ENCODE assay signal across 2 cellular contexts in the genomic region with DNA sequence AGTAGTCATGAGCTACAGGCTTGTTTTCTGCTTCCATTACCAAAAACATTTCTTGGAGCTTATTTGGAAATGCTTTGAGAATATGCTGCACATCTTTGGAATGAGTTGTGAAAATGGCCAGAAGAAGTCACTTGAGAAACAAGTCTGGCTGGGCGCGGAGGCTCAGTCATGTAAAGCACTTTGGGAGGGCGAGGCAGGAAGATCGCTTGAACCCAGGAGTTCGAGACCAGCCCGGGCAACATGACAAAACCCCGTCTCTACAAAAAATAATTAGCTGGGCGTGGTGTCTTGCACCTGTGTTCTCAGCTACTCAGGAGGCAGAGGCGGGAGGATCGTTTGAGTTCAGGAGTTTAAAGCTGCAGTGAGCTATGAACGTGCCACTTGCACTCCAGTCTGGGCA.
TF ChIP-seq lines count a peak whose summit lies in the region.

No MANE protein-coding gene starts in this region.

TF ChIP-seq in SK-N-SH, 30 proteins besides CTCF, POLR2A, EP300 and RAD21:
- TF ChIP-seq USF2 (IDR thresholded peaks at IDR 0.05; ENCODE audit: borderline replicate concordance, low read depth, low read length) (no peak), FOXM1 (IDR thresholded peaks at IDR 0.05; ENCODE audit: low read depth) (no peak), POLR2AphosphoS5 (IDR thresholded peaks at IDR 0.05; ENCODE audit: low read depth, low read length) (no peak; the same call in 1 of the 2 replicates), SMC3 (IDR thresholded peaks at IDR 0.05; ENCODE audit: low read depth, low read length) (no peak), IRF3 (IDR thresholded peaks at IDR 0.05; ENCODE audit: low read depth, low read length) (no peak), JUND (IDR thresholded peaks at IDR 0.05) (no peak), TCF12 (IDR thresholded peaks at IDR 0.05) (no peak), FOSL2 (IDR thresholded peaks at IDR 0.05; ENCODE audit: borderline replicate concordance, low read depth) (no peak), MEF2A (IDR thresholded peaks at IDR 0.05; ENCODE audit: borderline replicate concordance, low read depth) (no peak), RXRA (IDR thresholded peaks at IDR 0.05; ENCODE audit: borderline replicate concordance, low read depth) (no peak), RFX5 (IDR thresholded peaks at IDR 0.05; ENCODE audit: low read length) (no peak), NRF1 (IDR thresholded peaks at IDR 0.05; ENCODE audit: low read depth, low read length) (no peak), YY1 (IDR thresholded peaks at IDR 0.05; ENCODE audit: low read depth) (no peak), RCOR1 (IDR thresholded peaks at IDR 0.05; ENCODE audit: low read length) (no peak), MXI1 (IDR thresholded peaks at IDR 0.05; ENCODE audit: low read depth, low read length) (no peak)
- TF ChIP-seq, protein P1, sequence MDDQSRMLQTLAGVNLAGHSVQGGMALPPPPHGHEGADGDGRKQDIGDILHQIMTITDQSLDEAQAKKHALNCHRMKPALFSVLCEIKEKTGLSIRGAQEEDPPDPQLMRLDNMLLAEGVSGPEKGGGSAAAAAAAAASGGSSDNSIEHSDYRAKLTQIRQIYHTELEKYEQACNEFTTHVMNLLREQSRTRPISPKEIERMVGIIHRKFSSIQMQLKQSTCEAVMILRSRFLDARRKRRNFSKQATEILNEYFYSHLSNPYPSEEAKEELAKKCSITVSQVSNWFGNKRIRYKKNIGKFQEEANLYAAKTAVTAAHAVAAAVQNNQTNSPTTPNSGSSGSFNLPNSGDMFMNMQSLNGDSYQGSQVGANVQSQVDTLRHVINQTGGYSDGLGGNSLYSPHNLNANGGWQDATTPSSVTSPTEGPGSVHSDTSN (IDR thresholded peaks at IDR 0.05), result no peak
- TF ChIP-seq, protein P2, sequence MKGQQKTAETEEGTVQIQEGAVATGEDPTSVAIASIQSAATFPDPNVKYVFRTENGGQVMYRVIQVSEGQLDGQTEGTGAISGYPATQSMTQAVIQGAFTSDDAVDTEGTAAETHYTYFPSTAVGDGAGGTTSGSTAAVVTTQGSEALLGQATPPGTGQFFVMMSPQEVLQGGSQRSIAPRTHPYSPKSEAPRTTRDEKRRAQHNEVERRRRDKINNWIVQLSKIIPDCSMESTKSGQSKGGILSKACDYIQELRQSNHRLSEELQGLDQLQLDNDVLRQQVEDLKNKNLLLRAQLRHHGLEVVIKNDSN (IDR thresholded peaks at IDR 0.05; ENCODE audit: borderline replicate concordance, low read depth), result no peak
- TF ChIP-seq, protein P3, sequence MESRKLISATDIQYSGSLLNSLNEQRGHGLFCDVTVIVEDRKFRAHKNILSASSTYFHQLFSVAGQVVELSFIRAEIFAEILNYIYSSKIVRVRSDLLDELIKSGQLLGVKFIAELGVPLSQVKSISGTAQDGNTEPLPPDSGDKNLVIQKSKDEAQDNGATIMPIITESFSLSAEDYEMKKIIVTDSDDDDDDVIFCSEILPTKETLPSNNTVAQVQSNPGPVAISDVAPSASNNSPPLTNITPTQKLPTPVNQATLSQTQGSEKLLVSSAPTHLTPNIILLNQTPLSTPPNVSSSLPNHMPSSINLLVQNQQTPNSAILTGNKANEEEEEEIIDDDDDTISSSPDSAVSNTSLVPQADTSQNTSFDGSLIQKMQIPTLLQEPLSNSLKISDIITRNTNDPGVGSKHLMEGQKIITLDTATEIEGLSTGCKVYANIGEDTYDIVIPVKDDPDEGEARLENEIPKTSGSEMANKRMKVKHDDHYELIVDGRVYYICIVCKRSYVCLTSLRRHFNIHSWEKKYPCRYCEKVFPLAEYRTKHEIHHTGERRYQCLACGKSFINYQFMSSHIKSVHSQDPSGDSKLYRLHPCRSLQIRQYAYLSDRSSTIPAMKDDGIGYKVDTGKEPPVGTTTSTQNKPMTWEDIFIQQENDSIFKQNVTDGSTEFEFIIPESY (IDR thresholded peaks at IDR 0.05; ENCODE audit: borderline replicate concordance, low read depth), result no peak
- TF ChIP-seq, protein P4, sequence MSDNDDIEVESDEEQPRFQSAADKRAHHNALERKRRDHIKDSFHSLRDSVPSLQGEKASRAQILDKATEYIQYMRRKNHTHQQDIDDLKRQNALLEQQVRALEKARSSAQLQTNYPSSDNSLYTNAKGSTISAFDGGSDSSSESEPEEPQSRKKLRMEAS (IDR thresholded peaks at IDR 0.05; ENCODE audit: low read depth), result no peak

TF ChIP-seq in SK-N-SH treated with all-trans-retinoic acid at 6 μM for 48 hours, 23 proteins besides CTCF, POLR2A, EP300 and RAD21 (continued from another document):
- TF ChIP-seq CSRNP3 (CRISPR knock-in tag; IDR thresholded peaks at IDR 0.05), result no peak
- TF ChIP-seq PPARA (CRISPR knock-in tag; IDR thresholded peaks at IDR 0.05; ENCODE audit: borderline replicate concordance), result no peak
- TF ChIP-seq, protein P5, sequence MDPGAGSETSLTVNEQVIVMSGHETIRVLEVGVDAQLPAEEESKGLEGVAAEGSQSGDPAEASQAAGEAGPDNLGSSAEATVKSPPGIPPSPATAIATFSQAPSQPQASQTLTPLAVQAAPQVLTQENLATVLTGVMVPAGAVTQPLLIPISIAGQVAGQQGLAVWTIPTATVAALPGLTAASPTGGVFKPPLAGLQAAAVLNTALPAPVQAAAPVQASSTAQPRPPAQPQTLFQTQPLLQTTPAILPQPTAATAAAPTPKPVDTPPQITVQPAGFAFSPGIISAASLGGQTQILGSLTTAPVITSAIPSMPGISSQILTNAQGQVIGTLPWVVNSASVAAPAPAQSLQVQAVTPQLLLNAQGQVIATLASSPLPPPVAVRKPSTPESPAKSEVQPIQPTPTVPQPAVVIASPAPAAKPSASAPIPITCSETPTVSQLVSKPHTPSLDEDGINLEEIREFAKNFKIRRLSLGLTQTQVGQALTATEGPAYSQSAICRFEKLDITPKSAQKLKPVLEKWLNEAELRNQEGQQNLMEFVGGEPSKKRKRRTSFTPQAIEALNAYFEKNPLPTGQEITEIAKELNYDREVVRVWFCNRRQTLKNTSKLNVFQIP (CRISPR knock-in tag; IDR thresholded peaks at IDR 0.05; ENCODE audit: borderline replicate concordance, low read depth), result no peak
- no peak for TF ChIP-seq ZFP3 (CRISPR knock-in tag; IDR thresholded peaks at IDR 0.05)
